In genomic region chr3:168168743-168169142, GRCh38 we compare ENCODE assay signal across 32 cellular contexts.
DNase-seq lines count a peak whose midpoint lies in the region; ATAC-seq, FAIRE-seq and TF ChIP-seq lines count a peak whose summit lies in the region.
"Had no signal": no experiment of that assay in that cellular context is flagged by ENCODE, and none has a peak within 500 bp of the region (broad histone marks: within the 10 kb centered on the region; RNA-seq: fewer than 3 reads in every experiment).

No MANE protein-coding gene starts in this region.

- TF ChIP-seq POLR2A in erythroblast (IDR thresholded peaks at IDR 0.05; ENCODE audit: low read length), result no peak

- H3K4me1 ChIP-seq in MM.1S (ENCODE audit: low read length), result no peaks in the 10 kb centered on the region
- H3K4me1 ChIP-seq: A549, Caco-2, HAP-1, SJCRH30 had no signal

- no peaks in the 10 kb centered on the region for H4K20me1 ChIP-seq in MM.1S (ENCODE audit: insufficient read depth, low read length)

- H2AFZ ChIP-seq in MM.1S (ENCODE audit: low read length), result no peak overlapping the region

- TF ChIP-seq CTCF in MM.1S (IDR thresholded peaks at IDR 0.05; ENCODE audit: low read length), result no peak

- H3K36me3 Mint-ChIP-seq in activated CD4-positive, alpha-beta T cell treated with anti-CD3 and anti-CD28 coated beads, Interleukin-2, amount 10 ng/mL, durations not matched to agents 24 days and 14 days (ENCODE audit: low read depth), result no peaks in the 10 kb centered on the region
- H3K36me3 Mint-ChIP-seq: CD8-positive, alpha-beta T cell had no signal

- no peaks in the 10 kb centered on the region for H3K36me3 ChIP-seq in MM.1S (replicated peaks; ENCODE audit: insufficient read depth, low read length)
- H3K36me3 ChIP-seq: HAP-1, SJCRH30 had no signal

- peaks cover 2% of the 10 kb centered on the region for H3K4me1 Mint-ChIP-seq in activated CD4-positive, alpha-beta T cell treated with anti-CD3 and anti-CD28 coated beads, Interleukin-2, amount 10 ng/mL, durations not matched to agents 24 days and 14 days

- DNase-seq in MM.1S, result peak; percentile 29
- no peak for DNase-seq in frontal cortex (ENCODE audit: low spot score in 2 of 2)
- peak; percentile 13 for DNase-seq in renal cortical epithelial cell (ENCODE audit: low read depth)
- no peak for DNase-seq in erythroblast (lab: John Stamatoyannopoulos, UW)
- no peak for DNase-seq in activated CD4-positive, alpha-beta T cell treated with anti-CD3 and anti-CD28 coated beads, Interleukin-2, amount 10 ng/mL, durations not matched to agents 24 days and 14 days
- DNase-seq: AML-193; C1 segment of cervical spinal cord; Caco-2; CD8-positive, alpha-beta T cell; DMS 273 treated with DMSO at 0.1 percent for 48 hours; DMS79; EL; GF-D8; GOT3; NCI-H1105 treated with DMSO at 0.1 percent for 48 hours; NCI-H146; NCI-H2029; NCI-H446 treated with DMSO at 0.1 percent for 48 hours; NCI-H526; NCI-H82; NK-92 treated with Interleukin-12 subunit alpha and Interleukin-12 subunit beta, amount 100 ng/mL, for 24 hours; PC-3; SJCRH30; T-helper 1 cell had no signal

- no peak overlapping the region for H3K4me3 ChIP-seq in MM.1S (ENCODE audit: low read length)
- H3K4me3 ChIP-seq: A549, HAP-1, K562, SJCRH30 had no signal

- H3K79me2 ChIP-seq in MM.1S (ENCODE audit: low read length), result no peaks in the 10 kb centered on the region

- no peaks in the 10 kb centered on the region for H3K9me2 ChIP-seq in MM.1S (replicated peaks; ENCODE audit: insufficient read depth, low read length)

- no peaks in the 10 kb centered on the region for H3F3A ChIP-seq in MM.1S (ENCODE audit: insufficient read depth, low read length)

- no peak overlapping the region for H3K27ac ChIP-seq in MM.1S (ENCODE audit: low read length)
- H3K27ac ChIP-seq: A549, SJCRH30 had no signal

- intact Hi-C loops in activated CD4-positive, alpha-beta T cell treated with anti-CD3 and anti-CD28 coated beads, Interleukin-2, amount 10 ng/mL, durations not matched to agents 24 days and 14 days (cut with micrococcal nuclease), result loop anchor here (5.0 kb wide), 1 partner anchor 236 kb away; no protein-coding TSS in a partner anchor

- no peaks in the 10 kb centered on the region for H3K27me3 Mint-ChIP-seq in activated CD4-positive, alpha-beta T cell treated with anti-CD3 and anti-CD28 coated beads, Interleukin-2, amount 10 ng/mL, durations not matched to agents 24 days and 14 days

- H3K27ac Mint-ChIP-seq in activated CD4-positive, alpha-beta T cell treated with anti-CD3 and anti-CD28 coated beads, Interleukin-2, amount 10 ng/mL, durations not matched to agents 24 days and 14 days, result no peak overlapping the region
- H3K27ac Mint-ChIP-seq: CD8-positive, alpha-beta T cell had no signal

- H3K4me3 Mint-ChIP-seq in activated CD4-positive, alpha-beta T cell treated with anti-CD3 and anti-CD28 coated beads, Interleukin-2, amount 10 ng/mL, durations not matched to agents 24 days and 14 days, result no peak overlapping the region
- H3K4me3 Mint-ChIP-seq: CD8-positive, alpha-beta T cell had no signal

- no peaks in the 10 kb centered on the region for H3K9me3 Mint-ChIP-seq in activated CD4-positive, alpha-beta T cell treated with anti-CD3 and anti-CD28 coated beads, Interleukin-2, amount 10 ng/mL, durations not matched to agents 24 days and 14 days
- H3K9me3 Mint-ChIP-seq: CD8-positive, alpha-beta T cell had no signal

- peak; percentile 63 for FAIRE-seq in frontal cortex (lab: Jason Lieb, UNC)
- FAIRE-seq: A549, GM18507, HTR-8/SVneo, K562 had no signal

- H3K9me3 ChIP-seq in MM.1S (replicated peaks; ENCODE audit: insufficient read depth, low read length), result no peaks in the 10 kb centered on the region
- H3K9me3 ChIP-seq: A549, Caco-2, HAP-1, SJCRH30 had no signal

- no peak overlapping the region for H3K4me2 ChIP-seq in MM.1S (ENCODE audit: low read depth, low read length)
- H3K4me2 ChIP-seq: A549 had no signal

- no peak overlapping the region for H3K9ac ChIP-seq in MM.1S (ENCODE audit: low read length)

- peak; percentile 45 for ATAC-seq in GM18499 (IDR thresholded peaks at IDR 0.05; ENCODE audit: insufficient read depth, unreplicated experiment)
- ATAC-seq in GM18519 (IDR thresholded peaks at IDR 0.05; ENCODE audit: low FRiP score, unreplicated experiment), result no peak
- no peak for ATAC-seq in HG02623 (IDR thresholded peaks at IDR 0.05; ENCODE audit: unreplicated experiment)
- ATAC-seq: A549; CD8-positive, alpha-beta T cell; K562; PC-3 had no signal

- no peaks in the 10 kb centered on the region for H3K27me3 ChIP-seq in MM.1S (replicated peaks; ENCODE audit: insufficient read depth, low read length)
- H3K27me3 ChIP-seq: SJCRH30 had no signal

Comparison
In these comparisons a context has a peak if more than half of its experiments do, and no peak if none do; other contexts are left out.
1. DNase-seq: peak in MM.1S (single experiment) and renal cortical epithelial cell (single experiment); none in frontal cortex (0 of 2), erythroblast (0 of 2) and activated CD4-positive, alpha-beta T cell treated with anti-CD3 and anti-CD28 coated beads, Interleukin-2, amount 10 ng/mL, durations not matched to agents 24 days and 14 days (single experiment).